ENCODE assay signal across 8 cellular contexts in genomic region chr6:81772741-81773140, GRCh38. TPM values are rescaled to one million over a fixed set of nuclear protein-coding genes. Genes with fewer than 3 reads are reported as not detected.
DNase-seq lines count a peak whose midpoint lies in the region; ATAC-seq and TF ChIP-seq lines count a peak whose summit lies in the region.

No MANE protein-coding gene starts in this region.

- no peaks in the 10 kb centered on the region for H3F3A ChIP-seq in MM.1S (ENCODE audit: insufficient read depth, low read length)

- DNase-seq in kidney epithelial cell (ENCODE audit: low read depth), result peak; percentile 34
- no peak for DNase-seq in activated naive CD4-positive, alpha-beta T cell (lab: John Stamatoyannopoulos, UW)
- no peak for DNase-seq in HuH-7.5 (ENCODE audit: low spot score)
- DNase-seq in MM.1S, result no peak

- TF ChIP-seq EP300 in gastroesophageal sphincter (IDR thresholded peaks at IDR 0.05), result no peak

- no peaks in the 10 kb centered on the region for H3K79me2 ChIP-seq in OCI-LY3 (ENCODE audit: low read length)
- no peaks in the 10 kb centered on the region for H3K79me2 ChIP-seq in MM.1S (ENCODE audit: low read length)

- H3K4me3 ChIP-seq in OCI-LY3 (ENCODE audit: low read length) (no peak overlapping the region), kidney epithelial cell (ENCODE audit: low read depth, low read length) (no peak overlapping the region), gastroesophageal sphincter (no peak overlapping the region), MM.1S (ENCODE audit: low read length) (no peak overlapping the region)

- ATAC-seq in GM18873 (IDR thresholded peaks at IDR 0.05; ENCODE audit: low FRiP score, unreplicated experiment), result peak; percentile 99
- ATAC-seq in HG02840 (IDR thresholded peaks at IDR 0.05; ENCODE audit: low FRiP score, unreplicated experiment), result peak; percentile 99
- ATAC-seq in gastroesophageal sphincter, result no peak

- H3K4me2 ChIP-seq in OCI-LY3 (ENCODE audit: low read length) (peak overlapping the region; percentile 48), MM.1S (ENCODE audit: low read depth, low read length) (no peak overlapping the region)

- H3K4me1 ChIP-seq in OCI-LY3 (ENCODE audit: low read length) (peaks cover 23% of the 10 kb centered on the region), gastroesophageal sphincter (no peaks in the 10 kb centered on the region), MM.1S (ENCODE audit: low read length) (no peaks in the 10 kb centered on the region)

- H3K9ac ChIP-seq in OCI-LY3 (ENCODE audit: low read length), result no peak overlapping the region
- no peak overlapping the region for H3K9ac ChIP-seq in MM.1S (ENCODE audit: low read length)

- no peaks in the 10 kb centered on the region for H3K36me3 ChIP-seq in OCI-LY3 (replicated peaks; ENCODE audit: low read depth, low read length)
- H3K36me3 ChIP-seq in kidney epithelial cell (ENCODE audit: control insufficient read depth, insufficient read depth, low read length), result no peaks in the 10 kb centered on the region
- H3K36me3 ChIP-seq in gastroesophageal sphincter, result no peaks in the 10 kb centered on the region
- H3K36me3 ChIP-seq in MM.1S (replicated peaks; ENCODE audit: insufficient read depth, low read length), result no peaks in the 10 kb centered on the region

- H2AFZ ChIP-seq in OCI-LY3 (ENCODE audit: low read depth, low read length) (no peak overlapping the region), MM.1S (ENCODE audit: low read length) (no peak overlapping the region)

- H3K9me3 ChIP-seq in OCI-LY3 (ENCODE audit: insufficient read depth, low read length), result no peaks in the 10 kb centered on the region
- no peaks in the 10 kb centered on the region for H3K9me3 ChIP-seq in gastroesophageal sphincter
- H3K9me3 ChIP-seq in MM.1S (replicated peaks; ENCODE audit: insufficient read depth, low read length), result no peaks in the 10 kb centered on the region

- WGBS in gastroesophageal sphincter (ENCODE audit: low coverage in 1 of 2), 2 donors, result 56 to 81% methylated on average over 2 of the region's 2 CpGs

- H3K27me3 ChIP-seq in OCI-LY3 (ENCODE audit: low read depth, low read length), result no peaks in the 10 kb centered on the region
- H3K27me3 ChIP-seq in kidney epithelial cell (ENCODE audit: control insufficient read depth, insufficient read depth, low read length), result no peaks in the 10 kb centered on the region
- H3K27me3 ChIP-seq in gastroesophageal sphincter, result no peaks in the 10 kb centered on the region
- H3K27me3 ChIP-seq in MM.1S (replicated peaks; ENCODE audit: insufficient read depth, low read length), result no peaks in the 10 kb centered on the region

- no peak for TF ChIP-seq CTCF in OCI-LY3 (IDR thresholded peaks at IDR 0.05; ENCODE audit: low read depth, low read length)
- TF ChIP-seq CTCF in kidney epithelial cell (IDR thresholded peaks at IDR 0.05; ENCODE audit: insufficient read depth, low read length, poor library complexity, severe bottlenecking), result no peak
- no peak for TF ChIP-seq CTCF in gastroesophageal sphincter (IDR thresholded peaks at IDR 0.05)
- no peak for TF ChIP-seq CTCF in MM.1S (IDR thresholded peaks at IDR 0.05; ENCODE audit: low read length)

- no peaks in the 10 kb centered on the region for H4K20me1 ChIP-seq in OCI-LY3 (ENCODE audit: insufficient read depth, low read length)
- H4K20me1 ChIP-seq in MM.1S (ENCODE audit: insufficient read depth, low read length), result no peaks in the 10 kb centered on the region

- no peaks in the 10 kb centered on the region for H3K9me2 ChIP-seq in MM.1S (replicated peaks; ENCODE audit: insufficient read depth, low read length)

- no peak for TF ChIP-seq POLR2A in gastroesophageal sphincter (IDR thresholded peaks at IDR 0.05)

- no peak overlapping the region for H3K27ac ChIP-seq in OCI-LY3 (ENCODE audit: low read length)
- no peak overlapping the region for H3K27ac ChIP-seq in gastroesophageal sphincter
- no peak overlapping the region for H3K27ac ChIP-seq in MM.1S (ENCODE audit: low read length)

RNA-seq across cellular contexts. Expression of gene TENT5A, which starts 20.3 kb away (rescaled TPM):
- total RNA-seq in kidney epithelial cell (4.3 and 4.6 TPM in 2 replicates), gastroesophageal sphincter (10 to 100 TPM in 3 of 4 donors, 1 to 10 TPM in 1; 8.4 to 35.8 (median 14.3) TPM)
